22 cellular contexts compared by ENCODE assay signal in genomic region chr7:144481863-144482262, GRCh38.
"Had no signal": no experiment of that assay in that cellular context is flagged by ENCODE, and none has a peak within 500 bp of the region (broad histone marks: within the 10 kb centered on the region; RNA-seq: fewer than 3 reads in every experiment).

No MANE protein-coding gene starts in this region.

- H3K4me3 ChIP-seq: left ventricle myocardium inferior, lung, ovary, skin epidermis, suprapubic skin, tibial nerve, uterus had no signal

- H3K4me1 ChIP-seq: left ventricle myocardium inferior, suprapubic skin, tibial nerve, uterus had no signal

- ATAC-seq: left colon; natural killer cell; sciatic nerve; stimulated activated naive B cell treated with anti-CD40 and anti-IgM and Interleukin-4, amounts not matched to agents 10 μg/mL and 1 μg/mL and 100 μg/mL, for 72 hours had no signal

- H3K27me3 ChIP-seq: ovary, suprapubic skin, tibial nerve, uterus had no signal

- H3K36me3 ChIP-seq: left ventricle myocardium inferior, ovary, suprapubic skin, tibial nerve, uterus had no signal

- H3K27ac ChIP-seq: ovary, skin epidermis, suprapubic skin, tibial nerve, uterus had no signal

- DNase-seq: hypothalamus; immature natural killer cell; kidney; left colon; left ventricle myocardium inferior; mesendoderm; naive B cell; natural killer cell; nephron progenitor cell; ovary; right cardiac atrium; stimulated activated CD4-positive, alpha-beta T cell treated with anti-CD3 and anti-CD28 coated beads, Interleukin-12 subunit alpha, Interleukin-12 subunit beta, amount 100 ng/mL, for 4 hours; stimulated activated CD4-positive, alpha-beta T cell treated with anti-CD3 and anti-CD28 coated beads, Interleukin-15, amount 100 ng/mL, for 24 hours; stimulated activated CD4-positive, alpha-beta T cell treated with anti-CD3 and anti-CD28 coated beads, Interleukin-2, amount 100 ng/mL, for 24 hours; stimulated activated CD4-positive, alpha-beta T cell treated with anti-CD3 and anti-CD28 coated beads, Interleukin-4, amount 100 ng/mL, for 1 hour; stimulated activated naive B cell treated with anti-CD40 and anti-IgM and Interleukin-4, amounts not matched to agents 10 μg/mL and 1 μg/mL and 100 μg/mL, for 72 hours; uterus had no signal

- H3K9me3 ChIP-seq: left ventricle myocardium inferior, ovary, suprapubic skin, tibial nerve, uterus had no signal
